ENCODE assay signal across 1 cellular context in the genomic region with DNA sequence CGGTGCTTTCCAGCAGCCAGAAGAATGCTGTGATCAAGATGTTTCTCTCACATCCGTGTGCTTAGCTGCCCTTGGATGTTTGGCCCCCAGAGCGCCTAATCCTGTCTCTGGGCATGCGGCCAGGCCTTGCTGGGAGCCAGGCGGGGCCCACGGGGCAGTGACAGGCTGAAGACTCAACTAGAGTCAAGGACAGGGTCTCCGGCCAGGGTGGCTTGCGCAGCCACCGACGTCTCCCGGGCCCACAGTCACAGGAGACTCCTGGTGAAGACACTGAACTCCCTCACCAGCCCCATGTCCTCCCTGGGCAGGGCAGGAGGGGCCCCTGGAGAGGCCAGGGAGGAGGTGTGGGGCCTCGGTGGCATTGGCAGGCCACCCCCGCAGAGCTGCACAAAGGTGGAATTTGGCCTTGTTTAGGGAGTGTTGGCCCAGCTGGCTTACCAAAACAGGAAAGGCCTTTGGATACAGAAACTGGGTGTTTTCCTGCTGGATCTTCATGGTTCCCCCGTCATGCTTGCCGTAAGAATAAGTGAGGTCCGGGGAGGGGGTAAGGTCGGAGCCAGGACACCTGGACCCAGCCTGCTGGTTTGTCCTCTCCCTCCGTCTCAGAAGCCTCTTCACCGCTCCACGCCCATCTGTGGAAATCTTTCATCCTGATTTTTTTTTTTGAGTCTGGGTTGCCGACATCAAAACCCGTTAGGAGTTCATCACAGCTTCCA.
TF ChIP-seq lines count a peak whose summit lies in the region.

No MANE protein-coding gene starts in this region.

TF ChIP-seq in HepG2, 621 proteins besides CTCF, POLR2A, EP300 and RAD21 (continued from another document):
- 0 out of 2 replicates have a peak, but pooled peaks have one; percentile 30 for TF ChIP-seq HMG20B (CRISPR knock-in tag; conservative IDR thresholded peaks at IDR 0.05)
- TF ChIP-seq, protein P1, sequence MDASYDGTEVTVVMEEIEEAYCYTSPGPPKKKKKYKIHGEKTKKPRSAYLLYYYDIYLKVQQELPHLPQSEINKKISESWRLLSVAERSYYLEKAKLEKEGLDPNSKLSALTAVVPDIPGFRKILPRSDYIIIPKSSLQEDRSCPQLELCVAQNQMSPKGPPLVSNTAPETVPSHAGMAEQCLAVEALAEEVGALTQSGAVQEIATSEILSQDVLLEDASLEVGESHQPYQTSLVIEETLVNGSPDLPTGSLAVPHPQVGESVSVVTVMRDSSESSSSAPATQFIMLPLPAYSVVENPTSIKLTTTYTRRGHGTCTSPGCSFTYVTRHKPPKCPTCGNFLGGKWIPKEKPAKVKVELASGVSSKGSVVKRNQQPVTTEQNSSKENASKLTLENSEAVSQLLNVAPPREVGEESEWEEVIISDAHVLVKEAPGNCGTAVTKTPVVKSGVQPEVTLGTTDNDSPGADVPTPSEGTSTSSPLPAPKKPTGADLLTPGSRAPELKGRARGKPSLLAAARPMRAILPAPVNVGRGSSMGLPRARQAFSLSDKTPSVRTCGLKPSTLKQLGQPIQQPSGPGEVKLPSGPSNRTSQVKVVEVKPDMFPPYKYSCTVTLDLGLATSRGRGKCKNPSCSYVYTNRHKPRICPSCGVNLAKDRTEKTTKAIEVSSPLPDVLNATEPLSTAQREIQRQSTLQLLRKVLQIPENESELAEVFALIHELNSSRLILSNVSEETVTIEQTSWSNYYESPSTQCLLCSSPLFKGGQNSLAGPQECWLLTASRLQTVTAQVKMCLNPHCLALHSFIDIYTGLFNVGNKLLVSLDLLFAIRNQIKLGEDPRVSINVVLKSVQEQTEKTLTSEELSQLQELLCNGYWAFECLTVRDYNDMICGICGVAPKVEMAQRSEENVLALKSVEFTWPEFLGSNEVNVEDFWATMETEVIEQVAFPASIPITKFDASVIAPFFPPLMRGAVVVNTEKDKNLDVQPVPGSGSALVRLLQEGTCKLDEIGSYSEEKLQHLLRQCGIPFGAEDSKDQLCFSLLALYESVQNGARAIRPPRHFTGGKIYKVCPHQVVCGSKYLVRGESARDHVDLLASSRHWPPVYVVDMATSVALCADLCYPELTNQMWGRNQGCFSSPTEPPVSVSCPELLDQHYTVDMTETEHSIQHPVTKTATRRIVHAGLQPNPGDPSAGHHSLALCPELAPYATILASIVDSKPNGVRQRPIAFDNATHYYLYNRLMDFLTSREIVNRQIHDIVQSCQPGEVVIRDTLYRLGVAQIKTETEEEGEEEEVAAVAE (CRISPR knock-in tag; IDR thresholded peaks at IDR 0.05; ENCODE audit: borderline replicate concordance) = 0 out of 2 replicates have a peak, but pooled peaks have one; percentile 68
- TF ChIP-seq HNF4G (IDR thresholded peaks at IDR 0.05; ENCODE audit: borderline replicate concordance, low read depth, low read length) = peak; percentile 56; the same call in 1 of the 2 replicates
- TF ChIP-seq HNF4G (CRISPR knock-in tag; IDR thresholded peaks at IDR 0.05; ENCODE audit: borderline replicate concordance, low read depth) = peak; percentile 81; the same call in 1 of the 2 replicates
- TF ChIP-seq, protein P2, sequence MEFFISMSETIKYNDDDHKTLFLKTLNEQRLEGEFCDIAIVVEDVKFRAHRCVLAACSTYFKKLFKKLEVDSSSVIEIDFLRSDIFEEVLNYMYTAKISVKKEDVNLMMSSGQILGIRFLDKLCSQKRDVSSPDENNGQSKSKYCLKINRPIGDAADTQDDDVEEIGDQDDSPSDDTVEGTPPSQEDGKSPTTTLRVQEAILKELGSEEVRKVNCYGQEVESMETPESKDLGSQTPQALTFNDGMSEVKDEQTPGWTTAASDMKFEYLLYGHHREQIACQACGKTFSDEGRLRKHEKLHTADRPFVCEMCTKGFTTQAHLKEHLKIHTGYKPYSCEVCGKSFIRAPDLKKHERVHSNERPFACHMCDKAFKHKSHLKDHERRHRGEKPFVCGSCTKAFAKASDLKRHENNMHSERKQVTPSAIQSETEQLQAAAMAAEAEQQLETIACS (CRISPR knock-in tag; IDR thresholded peaks at IDR 0.05) = peak; percentile 55; the same call in 1 of the 2 replicates
- peak; percentile 93 for TF ChIP-seq ZBTB7B (CRISPR knock-in tag; IDR thresholded peaks at IDR 0.05)
- TF ChIP-seq, protein P3, sequence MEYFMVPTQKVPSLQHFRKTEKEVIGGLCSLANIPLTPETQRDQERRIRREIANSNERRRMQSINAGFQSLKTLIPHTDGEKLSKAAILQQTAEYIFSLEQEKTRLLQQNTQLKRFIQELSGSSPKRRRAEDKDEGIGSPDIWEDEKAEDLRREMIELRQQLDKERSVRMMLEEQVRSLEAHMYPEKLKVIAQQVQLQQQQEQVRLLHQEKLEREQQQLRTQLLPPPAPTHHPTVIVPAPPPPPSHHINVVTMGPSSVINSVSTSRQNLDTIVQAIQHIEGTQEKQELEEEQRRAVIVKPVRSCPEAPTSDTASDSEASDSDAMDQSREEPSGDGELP (IDR thresholded peaks at IDR 0.05; ENCODE audit: borderline replicate concordance, low read depth) = peak; percentile 96
- no peak for TF ChIP-seq TCF7 (IDR thresholded peaks at IDR 0.05; ENCODE audit: low read depth)
- no peak for TF ChIP-seq NFE2L2 (IDR thresholded peaks at IDR 0.05; ENCODE audit: low read length)
- TF ChIP-seq NPAS2 (CRISPR knock-in tag; IDR thresholded peaks at IDR 0.05; ENCODE audit: borderline replicate concordance) = no peak
- TF ChIP-seq ZNF768 (CRISPR knock-in tag; IDR thresholded peaks at IDR 0.05) = no peak
- TF ChIP-seq, protein P4, sequence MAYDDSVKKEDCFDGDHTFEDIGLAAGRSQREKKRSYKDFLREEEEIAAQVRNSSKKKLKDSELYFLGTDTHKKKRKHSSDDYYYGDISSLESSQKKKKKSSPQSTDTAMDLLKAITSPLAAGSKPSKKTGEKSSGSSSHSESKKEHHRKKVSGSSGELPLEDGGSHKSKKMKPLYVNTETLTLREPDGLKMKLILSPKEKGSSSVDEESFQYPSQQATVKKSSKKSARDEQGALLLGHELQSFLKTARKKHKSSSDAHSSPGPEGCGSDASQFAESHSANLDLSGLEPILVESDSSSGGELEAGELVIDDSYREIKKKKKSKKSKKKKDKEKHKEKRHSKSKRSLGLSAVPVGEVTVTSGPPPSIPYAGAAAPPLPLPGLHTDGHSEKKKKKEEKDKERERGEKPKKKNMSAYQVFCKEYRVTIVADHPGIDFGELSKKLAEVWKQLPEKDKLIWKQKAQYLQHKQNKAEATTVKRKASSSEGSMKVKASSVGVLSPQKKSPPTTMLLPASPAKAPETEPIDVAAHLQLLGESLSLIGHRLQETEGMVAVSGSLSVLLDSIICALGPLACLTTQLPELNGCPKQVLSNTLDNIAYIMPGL (CRISPR knock-in tag; IDR thresholded peaks at IDR 0.05; ENCODE audit: borderline replicate concordance in 1 of 2, low read depth in 1 of 2) = peak; percentile 70 to 77; a peak in 3 of 4 replicates
- TF ChIP-seq, protein P5, sequence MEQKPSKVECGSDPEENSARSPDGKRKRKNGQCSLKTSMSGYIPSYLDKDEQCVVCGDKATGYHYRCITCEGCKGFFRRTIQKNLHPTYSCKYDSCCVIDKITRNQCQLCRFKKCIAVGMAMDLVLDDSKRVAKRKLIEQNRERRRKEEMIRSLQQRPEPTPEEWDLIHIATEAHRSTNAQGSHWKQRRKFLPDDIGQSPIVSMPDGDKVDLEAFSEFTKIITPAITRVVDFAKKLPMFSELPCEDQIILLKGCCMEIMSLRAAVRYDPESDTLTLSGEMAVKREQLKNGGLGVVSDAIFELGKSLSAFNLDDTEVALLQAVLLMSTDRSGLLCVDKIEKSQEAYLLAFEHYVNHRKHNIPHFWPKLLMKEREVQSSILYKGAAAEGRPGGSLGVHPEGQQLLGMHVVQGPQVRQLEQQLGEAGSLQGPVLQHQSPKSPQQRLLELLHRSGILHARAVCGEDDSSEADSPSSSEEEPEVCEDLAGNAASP (CRISPR knock-in tag; IDR thresholded peaks at IDR 0.05; ENCODE audit: borderline replicate concordance) = peak; percentile 84
- TF ChIP-seq, protein P6, sequence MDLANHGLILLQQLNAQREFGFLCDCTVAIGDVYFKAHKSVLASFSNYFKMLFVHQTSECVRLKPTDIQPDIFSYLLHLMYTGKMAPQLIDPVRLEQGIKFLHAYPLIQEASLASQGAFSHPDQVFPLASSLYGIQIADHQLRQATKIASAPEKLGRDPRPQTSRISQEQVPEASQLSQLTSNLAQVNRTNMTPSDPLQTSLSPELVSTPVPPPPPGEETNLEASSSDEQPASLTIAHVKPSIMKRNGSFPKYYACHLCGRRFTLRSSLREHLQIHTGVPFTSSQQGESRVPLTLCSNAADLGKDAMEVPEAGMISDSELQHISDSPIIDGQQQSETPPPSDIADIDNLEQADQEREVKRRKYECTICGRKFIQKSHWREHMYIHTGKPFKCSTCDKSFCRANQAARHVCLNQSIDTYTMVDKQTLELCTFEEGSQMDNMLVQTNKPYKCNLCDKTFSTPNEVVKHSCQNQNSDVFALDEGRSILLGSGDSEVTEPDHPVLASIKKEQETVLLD (CRISPR knock-in tag; IDR thresholded peaks at IDR 0.05; ENCODE audit: low read depth) = no peak
- peak; percentile 88 for TF ChIP-seq MED1 (CRISPR knock-in tag; IDR thresholded peaks at IDR 0.05)
- TF ChIP-seq NAIF1 (CRISPR knock-in tag; IDR thresholded peaks at IDR 0.05; ENCODE audit: borderline replicate concordance) = no peak
